1 cellular context compared by ENCODE assay signal in the genomic region with DNA sequence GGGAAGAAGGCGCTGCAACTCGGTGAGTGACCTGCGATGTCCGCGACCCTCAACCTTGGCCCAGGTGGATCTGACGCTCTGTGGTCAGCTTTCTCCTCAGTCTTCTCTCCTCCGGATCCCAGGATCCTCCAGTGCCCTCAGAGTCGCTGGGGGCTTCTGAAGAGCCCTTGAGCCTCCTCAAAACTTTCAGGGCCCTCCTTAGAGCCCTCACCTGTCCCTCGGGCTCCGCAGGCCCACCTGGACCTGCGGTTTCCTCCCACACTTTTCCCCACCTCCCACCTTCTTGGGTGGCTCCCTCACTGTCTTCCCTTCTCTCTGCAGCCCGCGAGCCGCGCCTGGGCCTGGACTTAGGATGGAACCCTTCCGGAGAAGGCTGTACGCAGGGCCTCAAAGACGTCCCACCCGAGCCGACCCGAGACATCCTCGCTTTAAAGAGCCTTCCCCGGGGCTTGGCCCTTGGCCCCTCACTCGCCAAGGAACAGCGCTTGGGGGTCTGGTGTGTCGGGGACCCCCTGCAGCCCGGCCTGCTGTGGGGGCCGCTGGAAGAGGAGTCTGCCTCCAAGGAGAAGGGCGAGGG.
TF ChIP-seq lines count a peak whose summit lies in the region.

No MANE protein-coding gene starts in this region.

TF ChIP-seq in HCT116, 20 proteins besides CTCF, POLR2A, EP300 and RAD21:
- TF ChIP-seq POLR2AphosphoS5 (IDR thresholded peaks at IDR 0.05; ENCODE audit: low read depth, low read length): no peak; the same call in 1 of the 2 replicates
- peak; percentile 75; the same call in 1 of the 2 replicates for TF ChIP-seq ZFX (IDR thresholded peaks at IDR 0.05)
